ENCODE assay signal across 8 cellular contexts in the genomic region with DNA sequence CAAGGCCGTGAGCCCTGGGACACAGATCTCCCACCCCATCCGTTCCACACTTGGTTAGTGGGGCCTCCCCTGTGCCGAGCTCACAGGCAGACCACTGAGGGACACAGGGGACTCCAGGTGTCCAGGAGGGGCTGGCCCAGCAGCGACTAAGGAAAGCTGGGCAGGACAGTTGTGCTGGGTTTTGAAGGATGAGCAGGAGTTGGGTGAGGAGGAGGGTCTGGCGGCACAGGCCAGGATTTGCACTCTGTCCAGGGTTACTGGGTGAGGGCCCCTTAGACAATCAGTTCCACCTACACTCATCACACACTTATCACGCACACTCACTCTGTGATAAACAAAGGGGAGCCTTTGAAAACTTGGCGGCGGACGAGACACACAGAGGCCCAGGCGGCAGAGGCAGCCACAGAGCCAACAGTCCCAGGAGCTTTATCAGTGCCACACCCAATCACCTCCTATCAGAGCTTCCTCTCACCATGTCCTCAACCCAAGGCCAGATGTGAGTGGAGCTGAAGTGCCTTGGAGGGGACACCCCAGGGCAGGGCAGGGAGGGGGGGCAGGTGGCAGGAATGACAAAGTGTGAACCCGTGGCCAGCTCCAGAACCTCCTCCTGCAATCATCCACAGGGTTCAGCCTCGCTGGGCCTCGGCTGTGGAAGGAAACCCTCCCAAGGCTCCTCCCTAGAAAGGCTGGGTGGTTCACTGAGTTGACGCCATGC. TPM values are rescaled to one million over a fixed set of nuclear protein-coding genes. Genes with fewer than 3 reads are reported as not detected.
A peak's percentile ranks its signal among the peaks of the same experiment; 100 is the strongest.
DNase-seq lines count a peak whose midpoint lies in the region; ATAC-seq and TF ChIP-seq lines count a peak whose summit lies in the region.

No MANE protein-coding gene starts in this region.

- H3K4me3 ChIP-seq in lower leg skin (ENCODE audit: low read depth, poor library complexity, severe bottlenecking) = no peak overlapping the region

- peak; percentile 34 for DNase-seq in activated naive CD4-positive, alpha-beta T cell treated with anti-CD3 and anti-CD28 coated beads, Interleukin-2, amount 50 U/mL, for 16 hours
- DNase-seq in osteocyte (ENCODE audit: extremely low spot score, unreplicated experiment) (no peak), anterior cingulate cortex (lab: John Stamatoyannopoulos, UW) (no peak), D341Med (ENCODE audit: low spot score) (no peak), lower leg skin (ENCODE audit: low spot score in 2 of 2) (no peak), globus pallidus (ENCODE audit: low spot score) (no peak)

- H3K36me3 Mint-ChIP-seq in osteocyte (ENCODE audit: unreplicated experiment) = no peaks in the 10 kb centered on the region

- H3K27me3 Mint-ChIP-seq in osteocyte (ENCODE audit: unreplicated experiment) = no peaks in the 10 kb centered on the region

- H3K27ac Mint-ChIP-seq in osteocyte (ENCODE audit: unreplicated experiment) = peak overlapping the region; percentile 50

- H3K4me1 Mint-ChIP-seq in osteocyte (ENCODE audit: unreplicated experiment) = peaks cover 77% of the 10 kb centered on the region

- TF ChIP-seq CTCF in osteocyte (IDR thresholded peaks at IDR 0.05) (no peak), lower leg skin (IDR thresholded peaks at IDR 0.05) (no peak)

- no peak overlapping the region for H3K4me3 Mint-ChIP-seq in osteocyte (ENCODE audit: unreplicated experiment)

- ATAC-seq in GM18907 (IDR thresholded peaks at IDR 0.05; ENCODE audit: unreplicated experiment) = peak; percentile 23
- peak; percentile 18 for ATAC-seq in HG03439 (IDR thresholded peaks at IDR 0.05; ENCODE audit: unreplicated experiment)

- intact Hi-C loops in lower leg skin (cut with DNase I; ENCODE audit: low total_unique reads) = no loop called here

- 75 to 83% methylated on average over 13 to 14 of the region's 14 CpGs for WGBS in lower leg skin, 2 donors

- no peaks in the 10 kb centered on the region for H3K9me3 Mint-ChIP-seq in osteocyte (ENCODE audit: unreplicated experiment)

- no peak for TF ChIP-seq POLR2A in lower leg skin (IDR thresholded peaks at IDR 0.05)

RNA-seq across cellular contexts. Expression of a gene that starts 26.6 kb away (rescaled TPM):
- total RNA-seq in osteocyte (101 TPM in 2 replicates), lower leg skin (10 to 100 TPM in 2 of 4 donors, 1 to 10 TPM in 2; 8.4 to 18.2 (median 9.8) TPM)
